ENCODE assay signal across 8 cellular contexts in the genomic region with DNA sequence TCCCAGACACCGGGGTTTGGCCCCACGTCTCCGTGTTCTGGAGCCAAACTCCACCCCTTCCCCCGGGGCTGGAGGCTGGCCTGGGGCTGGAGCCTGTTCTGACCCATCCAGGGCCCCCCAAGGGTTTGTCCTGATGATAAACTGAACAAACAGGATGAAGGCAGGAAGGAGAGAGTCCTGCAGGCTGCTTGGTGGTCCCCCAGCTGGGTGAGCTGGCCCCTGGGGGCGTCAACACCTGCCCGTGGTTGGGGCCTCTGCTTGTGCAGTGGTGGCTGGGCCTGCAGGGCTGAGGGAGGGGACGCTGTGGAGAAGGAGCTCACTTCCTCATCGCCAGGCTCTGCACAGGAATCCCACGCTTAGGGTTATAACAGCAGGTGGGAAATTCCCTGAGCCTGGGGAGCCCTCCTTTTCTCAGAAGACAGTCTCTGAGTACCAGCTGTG. TPM values are rescaled to one million over a fixed set of nuclear protein-coding genes. Genes with fewer than 3 reads are reported as not detected.
DNase-seq lines count a peak whose midpoint lies in the region; ATAC-seq and TF ChIP-seq lines count a peak whose summit lies in the region.

No MANE protein-coding gene starts in this region.

- peak; percentile 28 for ATAC-seq in GM18505 (IDR thresholded peaks at IDR 0.05; ENCODE audit: unreplicated experiment)
- ATAC-seq in HG02885 (IDR thresholded peaks at IDR 0.05; ENCODE audit: poor library complexity, unreplicated experiment) = peak; percentile 32
- ATAC-seq in stimulated activated naive CD8-positive, alpha-beta T cell treated with anti-CD3 and anti-CD28 coated beads, Interleukin-15, Interleukin-2, amounts not matched to agents 100 U/mL and 50 U/mL, for 24 hours = peak; percentile 60

- no peaks in the 10 kb centered on the region for H3K27me3 ChIP-seq in esophagus (ENCODE audit: control insufficient read depth in 1 of 2, insufficient read depth in 2 of 2, low read length in 2 of 2)

- no peak for TF ChIP-seq CTCF in lower leg skin (IDR thresholded peaks at IDR 0.05)

- 20 to 27% methylated on average over 9 of the region's 9 CpGs for WGBS in esophagus, 2 donors
- WGBS in lower leg skin, 2 donors = 23 to 32% methylated on average over 9 of the region's 9 CpGs

- intact Hi-C loops in lower leg skin (cut with DNase I; ENCODE audit: low total_unique reads) = no loop called here

- peaks cover 0 to 4% of the 10 kb centered on the region in 2 donors for H3K36me3 ChIP-seq in esophagus (ENCODE audit: control insufficient read depth in 2 of 2, insufficient read depth in 2 of 2, low read length in 1 of 2)

- H3K4me3 ChIP-seq in esophagus (ENCODE audit: low read depth in 1 of 2, low read length in 2 of 2) = peak overlapping the region; percentile 8 to 60
- H3K4me3 ChIP-seq in lower leg skin (ENCODE audit: low read depth, poor library complexity, severe bottlenecking) = no peak overlapping the region

- H3K4me1 ChIP-seq in esophagus (ENCODE audit: control insufficient read depth in 2 of 2, insufficient read depth in 2 of 2, low read length in 1 of 2) = peaks cover 15 to 33% of the 10 kb centered on the region in 2 donors

- DNase-seq in UCSD-AML1 (lab: John Stamatoyannopoulos, UW; ENCODE audit: unreplicated experiment) = peak; percentile 51
- DNase-seq in stimulated activated naive CD8-positive, alpha-beta T cell treated with anti-CD3 and anti-CD28 coated beads, Interleukin-15, Interleukin-2, amounts not matched to agents 100 U/mL and 50 U/mL, for 24 hours = peak; percentile 56
- DNase-seq in cerebellar nuclear complex (lab: John Stamatoyannopoulos, UW) = no peak
- no peak for DNase-seq in lower leg skin (ENCODE audit: low spot score in 2 of 2)
- DNase-seq in LoVo (ENCODE audit: low spot score) = no peak

- H3K27ac ChIP-seq in esophagus (ENCODE audit: low read depth in 2 of 2, low read length in 1 of 2) = peak overlapping the region in 1 of 2 donors; percentile 29

- peak; percentile 38 for TF ChIP-seq POLR2A in GM18505 (IDR thresholded peaks at IDR 0.05; ENCODE audit: borderline replicate concordance, extremely low read depth, insufficient read depth, insufficient read length)
- TF ChIP-seq POLR2A in lower leg skin (IDR thresholded peaks at IDR 0.05) = no peak

- H3K9me3 ChIP-seq in esophagus (ENCODE audit: control insufficient read depth in 2 of 2, insufficient read depth in 1 of 2, low read depth in 1 of 2, low read length in 1 of 2) = no peaks in the 10 kb centered on the region

RNA-seq across cellular contexts. Expression of gene SH3TC1, which starts 2.3 kb away (rescaled TPM):
- 10 to 100 TPM; 18.0 to 19.2 TPM for polyA plus RNA-seq in esophagus
- total RNA-seq in lower leg skin = 10 to 100 TPM; 10.1 to 15.9 (median 11.1) TPM

RNA-seq across cellular contexts. Expression of gene ABLIM2, which starts 42.7 kb away (rescaled TPM):
- polyA plus RNA-seq in esophagus = 10 to 100 TPM; 12.4 to 14.4 TPM
- total RNA-seq in lower leg skin = 10 to 100 TPM; 10.6 to 31.7 (median 20.3) TPM

Comparison
In these comparisons a context has a peak if more than half of its experiments do, and no peak if none do; other contexts are left out.
1. DNase-seq: peak in UCSD-AML1 (single experiment) and stimulated activated naive CD8-positive, alpha-beta T cell treated with anti-CD3 and anti-CD28 coated beads, Interleukin-15, Interleukin-2, amounts not matched to agents 100 U/mL and 50 U/mL, for 24 hours (single experiment); none in cerebellar nuclear complex (0 of 2), lower leg skin (0 of 2) and LoVo (single experiment).
2. Peak in every context shown above with its lines, with median percentiles within 50 percentile points of each other: ATAC-seq.